In the genomic region with DNA sequence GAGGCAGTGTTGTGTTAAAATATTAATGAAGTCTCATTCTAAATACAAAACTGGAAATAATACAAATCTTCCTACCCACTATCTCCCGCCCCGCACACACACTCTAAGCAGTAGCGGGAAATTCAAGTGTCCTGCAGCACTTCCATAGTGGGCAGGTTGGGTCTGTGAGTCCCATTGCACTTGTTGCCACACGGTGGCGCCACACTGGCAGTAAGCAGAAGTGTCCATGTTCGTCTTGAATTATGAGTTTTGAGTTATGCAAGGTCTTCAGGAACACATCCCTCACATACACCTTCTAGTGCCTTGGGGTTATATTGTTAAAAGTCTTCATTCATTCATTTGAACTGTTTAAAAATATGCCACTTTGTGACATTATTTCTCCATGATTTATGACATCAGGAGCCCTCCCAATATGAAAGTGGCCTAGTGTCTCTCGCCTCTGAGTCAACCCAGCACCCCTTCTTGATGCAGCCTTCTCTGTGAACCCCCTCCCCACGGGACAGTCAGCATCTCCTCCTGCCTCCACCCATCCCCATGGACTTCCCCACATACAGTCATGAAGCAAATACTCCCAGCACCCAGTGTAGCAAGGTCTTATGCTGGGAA, we compare ENCODE assay signal across 8 cellular contexts.
A peak's percentile ranks its signal among the peaks of the same experiment; 100 is the strongest.
DNase-seq lines count a peak whose midpoint lies in the region; ATAC-seq lines count a peak whose summit lies in the region.

No MANE protein-coding gene starts in this region.

- peak; percentile 65 for DNase-seq in DMS53 (lab: John Stamatoyannopoulos, UW)
- peak; percentile 59 for DNase-seq in SW480 (ENCODE audit: low spot score)
- DNase-seq in amniotic epithelial cell (ENCODE audit: low read depth), result peak; percentile 86
- peak; percentile 73 for DNase-seq in iPS-NIHi7 (ENCODE audit: extremely low spot score)
- peak; percentile 64 for DNase-seq in stimulated activated CD4-positive, alpha-beta T cell treated with anti-CD3 and anti-CD28 coated beads, Interleukin-4, amount 100 ng/mL, for 1 hour

- ATAC-seq in HG03159 (IDR thresholded peaks at IDR 0.05; ENCODE audit: unreplicated experiment) (peak; percentile 66), GM21360 (IDR thresholded peaks at IDR 0.05; ENCODE audit: unreplicated experiment) (no peak), HG03571 (IDR thresholded peaks at IDR 0.05; ENCODE audit: unreplicated experiment) (no peak)
